Comparison of ENCODE assay signal across 27 cellular contexts in the genomic region with DNA sequence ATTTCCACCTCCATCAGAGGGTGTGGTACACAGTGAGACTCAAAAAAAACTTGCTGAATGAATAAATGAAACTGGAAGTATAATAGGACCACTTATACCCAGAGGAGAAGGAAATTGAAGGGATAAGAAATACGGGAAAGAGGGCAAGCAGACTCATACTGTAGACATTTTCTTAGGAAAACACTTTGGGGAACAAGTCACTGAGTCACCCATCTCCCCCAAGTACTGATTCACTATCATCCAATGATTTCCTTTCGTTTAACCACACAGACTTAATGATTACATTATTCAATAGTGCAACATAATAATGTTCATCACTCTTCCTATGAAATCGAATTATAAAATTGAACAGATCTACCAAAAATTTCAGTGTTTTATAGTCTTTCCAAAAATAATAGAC.
"Had no signal": no experiment of that assay in that cellular context is flagged by ENCODE, and none has a peak within 500 bp of the region (broad histone marks: within the 10 kb centered on the region; RNA-seq: fewer than 3 reads in every experiment).

No MANE protein-coding gene starts in this region.

- H3K27me3 Mint-ChIP-seq: activated CD4-positive, alpha-beta T cell treated with anti-CD3 and anti-CD28 coated beads for 36 hours; activated CD4-positive, alpha-beta T cell treated with anti-CD3 and anti-CD28 coated beads, Interleukin-2, amount 10 ng/mL, durations not matched to agents 7 days and 5 days; activated T-cell treated with anti-CD3 and anti-CD28 coated beads, Interleukin-2, amount 50 U/mL, for 24 hours had no signal

- H3K4me1 ChIP-seq: ascending aorta, body of pancreas, breast epithelium, SJCRH30 had no signal

- H3K36me3 ChIP-seq: ascending aorta, breast epithelium, SJCRH30 had no signal

- H3K27me3 ChIP-seq: ascending aorta, body of pancreas, breast epithelium, SJCRH30 had no signal

- H3K27ac ChIP-seq: ascending aorta, body of pancreas, breast epithelium, SJCRH30, SK-N-MC had no signal

- H3K9me3 ChIP-seq: ascending aorta, body of pancreas, breast epithelium, SJCRH30 had no signal

- DNase-seq: activated CD4-positive, alpha-beta T cell treated with anti-CD3 and anti-CD28 coated beads for 36 hours; activated CD4-positive, alpha-beta T cell treated with anti-CD3 and anti-CD28 coated beads, Interleukin-2, amount 10 ng/mL, durations not matched to agents 7 days and 5 days; activated CD4-positive, alpha-beta T cell treated with anti-CD3 and anti-CD28 coated beads, Interleukin-2, amount 50 U/mL, for 48 hours; activated CD8-positive, alpha-beta T cell treated with anti-CD3 and anti-CD28 coated beads, Interleukin-2, amount 10 ng/mL, durations not matched to agents 7 days and 5 days; activated gamma-delta T cell; activated naive CD4-positive, alpha-beta T cell treated with Interleukin-2 at 50 U/mL for 16 hours; activated naive CD8-positive, alpha-beta T cell treated with anti-CD3 and anti-CD28 coated beads, Interleukin-2, amount 10 ng/mL, durations not matched to agents 7 days and 5 days; activated T-cell treated with anti-CD3 and anti-CD28 coated beads, Interleukin-2, amount 50 U/mL, for 24 hours; amygdala; body of pancreas; NCI-H1092; NCI-H1436 treated with DMSO at 0.1 percent for 48 hours; NCI-H1694 treated with DMSO at 0.1 percent for 48 hours; NCI-H2029; NCI-H345; NCI-H524 treated with DMSO at 0.1 percent for 48 hours; SHP77; SJCRH30; T1000 had no signal

- H3K4me3 Mint-ChIP-seq: activated CD4-positive, alpha-beta T cell treated with anti-CD3 and anti-CD28 coated beads for 36 hours; activated CD4-positive, alpha-beta T cell treated with anti-CD3 and anti-CD28 coated beads, Interleukin-2, amount 10 ng/mL, durations not matched to agents 7 days and 5 days; activated CD8-positive, alpha-beta T cell treated with anti-CD3 and anti-CD28 coated beads, Interleukin-2, amount 10 ng/mL, durations not matched to agents 7 days and 5 days; activated naive CD4-positive, alpha-beta T cell treated with anti-CD3 and anti-CD28 coated beads, Interleukin-2, amount 50 U/mL, for 24 hours; activated naive CD8-positive, alpha-beta T cell treated with anti-CD3 and anti-CD28 coated beads, Interleukin-2, amount 10 ng/mL, durations not matched to agents 7 days and 5 days; activated T-cell treated with anti-CD3 and anti-CD28 coated beads, Interleukin-2, amount 50 U/mL, for 24 hours; WTC11 had no signal

- ATAC-seq: activated CD4-positive, alpha-beta T cell treated with anti-CD3 and anti-CD28 coated beads for 36 hours; activated CD4-positive, CD25-positive, alpha-beta regulatory T cell treated with anti-CD3 and anti-CD28 coated beads, Interleukin-2, amount 50 U/mL, for 24 hours; activated CD8-positive, alpha-beta T cell treated with anti-CD3 and anti-CD28 coated beads, Interleukin-2, amount 10 ng/mL, durations not matched to agents 7 days and 5 days; body of pancreas; Panc1; WTC11 had no signal

- H3K27ac Mint-ChIP-seq: activated CD4-positive, alpha-beta T cell treated with anti-CD3 and anti-CD28 coated beads for 36 hours; activated CD4-positive, alpha-beta T cell treated with anti-CD3 and anti-CD28 coated beads, Interleukin-2, amount 10 ng/mL, durations not matched to agents 7 days and 5 days; activated CD8-positive, alpha-beta T cell treated with anti-CD3 and anti-CD28 coated beads, Interleukin-2, amount 10 ng/mL, durations not matched to agents 7 days and 5 days; activated naive CD4-positive, alpha-beta T cell treated with anti-CD3 and anti-CD28 coated beads, Interleukin-2, amount 50 U/mL, for 24 hours; activated naive CD8-positive, alpha-beta T cell treated with anti-CD3 and anti-CD28 coated beads, Interleukin-2, amount 10 ng/mL, durations not matched to agents 7 days and 5 days; activated T-cell treated with anti-CD3 and anti-CD28 coated beads, Interleukin-2, amount 50 U/mL, for 24 hours; activated T-helper 2 cell treated with anti-CD3 and anti-CD28 coated beads, Interferon-gamma antibody, Interleukin-2, Interleukin-4, amounts not matched to agents 10 μg/mL and 5 μg/mL and 100 μg/mL, durations not matched to agents 14 hours and 24 hours and 36 hours; WTC11 had no signal

- H3K4me3 ChIP-seq: ascending aorta, body of pancreas, breast epithelium, SJCRH30, SK-N-MC had no signal

- H3K36me3 Mint-ChIP-seq: activated naive CD4-positive, alpha-beta T cell treated with anti-CD3 and anti-CD28 coated beads, Interleukin-2, amount 50 U/mL, for 24 hours; activated naive CD8-positive, alpha-beta T cell treated with anti-CD3 and anti-CD28 coated beads, Interleukin-2, amount 10 ng/mL, durations not matched to agents 7 days and 5 days had no signal

- H3K9me3 Mint-ChIP-seq: activated CD4-positive, alpha-beta T cell treated with anti-CD3 and anti-CD28 coated beads, Interleukin-2, amount 10 ng/mL, durations not matched to agents 7 days and 5 days; activated naive CD4-positive, alpha-beta T cell treated with anti-CD3 and anti-CD28 coated beads, Interleukin-2, amount 50 U/mL, for 24 hours; activated naive CD8-positive, alpha-beta T cell treated with anti-CD3 and anti-CD28 coated beads, Interleukin-2, amount 10 ng/mL, durations not matched to agents 7 days and 5 days; activated T-cell treated with anti-CD3 and anti-CD28 coated beads, Interleukin-2, amount 50 U/mL, for 24 hours; activated T-helper 2 cell treated with anti-CD3 and anti-CD28 coated beads, Interferon-gamma antibody, Interleukin-2, Interleukin-4, amounts not matched to agents 10 μg/mL and 5 μg/mL and 100 μg/mL, durations not matched to agents 14 hours and 24 hours and 36 hours; WTC11 had no signal

- H3K4me1 Mint-ChIP-seq: activated CD4-positive, alpha-beta T cell treated with anti-CD3 and anti-CD28 coated beads for 36 hours; activated CD4-positive, alpha-beta T cell treated with anti-CD3 and anti-CD28 coated beads, Interleukin-2, amount 10 ng/mL, durations not matched to agents 7 days and 5 days; activated naive CD4-positive, alpha-beta T cell treated with anti-CD3 and anti-CD28 coated beads, Interleukin-2, amount 50 U/mL, for 24 hours; activated naive CD8-positive, alpha-beta T cell treated with anti-CD3 and anti-CD28 coated beads, Interleukin-2, amount 10 ng/mL, durations not matched to agents 7 days and 5 days had no signal
